In the genomic region with DNA sequence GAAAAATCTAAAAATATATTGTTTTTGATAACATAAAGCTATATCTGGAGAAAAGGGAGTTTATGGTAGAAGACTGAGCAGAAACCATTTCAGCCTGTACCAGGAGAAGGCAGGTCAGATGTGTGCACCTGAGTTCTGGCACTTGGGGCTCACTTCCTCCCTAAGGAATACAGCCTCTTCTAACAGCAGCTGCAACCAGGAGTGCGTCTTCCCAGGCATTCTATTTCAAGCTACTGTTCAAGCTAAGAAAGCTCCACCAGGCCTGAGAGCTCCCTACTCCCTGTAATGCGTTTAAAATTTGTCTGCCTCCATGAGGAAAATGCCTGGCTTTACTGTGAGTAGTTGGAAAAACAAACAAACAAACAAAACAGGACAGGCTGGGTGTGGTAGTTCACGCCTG, we compare ENCODE assay signal across 14 cellular contexts.
A peak's percentile ranks its signal among the peaks of the same experiment; 100 is the strongest.
DNase-seq lines count a peak whose midpoint lies in the region; ATAC-seq and TF ChIP-seq lines count a peak whose summit lies in the region.
"Had no signal": no experiment of that assay in that cellular context is flagged by ENCODE, and none has a peak within 500 bp of the region (broad histone marks: within the 10 kb centered on the region; RNA-seq: fewer than 3 reads in every experiment).

No MANE protein-coding gene starts in this region.

- no peak overlapping the region for H3K4me3 ChIP-seq in Panc1 (ENCODE audit: low read depth in 2 of 2, low read length in 2 of 2)
- H3K4me3 ChIP-seq in dorsolateral prefrontal cortex, result peak overlapping the region in 13 of 59 donors; percentile 2 to 36 (median 25)
- H3K4me3 ChIP-seq: left lung had no signal

- DNase-seq in activated CD4-positive, alpha-beta T cell treated with anti-CD3 and anti-CD28 coated beads for 36 hours, result no peak
- no peak for DNase-seq in activated CD4-positive, alpha-beta T cell treated with anti-CD3 and anti-CD28 coated beads for 48 hours
- DNase-seq in Panc1 (ENCODE audit: low read depth, low spot score), result no peak
- no peak for DNase-seq in dorsolateral prefrontal cortex
- no peak for DNase-seq in progenitor cell of endocrine pancreas (ENCODE audit: low spot score, unreplicated experiment)
- no peak for DNase-seq in GM20000 (ENCODE audit: low spot score)
- DNase-seq in NCI-H524 (lab: John Stamatoyannopoulos, UW), result no peak
- DNase-seq: NCI-H774, SHP77, trophoblast cell had no signal

- H3K4me1 Mint-ChIP-seq in activated CD4-positive, alpha-beta T cell treated with anti-CD3 and anti-CD28 coated beads for 36 hours, result peaks cover 87% of the 10 kb centered on the region
- peaks cover 14% of the 10 kb centered on the region for H3K4me1 Mint-ChIP-seq in progenitor cell of endocrine pancreas (ENCODE audit: low read depth)

- no peak overlapping the region for H3K4me3 Mint-ChIP-seq in activated CD4-positive, alpha-beta T cell treated with anti-CD3 and anti-CD28 coated beads for 36 hours
- no peak overlapping the region for H3K4me3 Mint-ChIP-seq in progenitor cell of endocrine pancreas (ENCODE audit: low read depth)

- H3K36me3 Mint-ChIP-seq in activated CD4-positive, alpha-beta T cell treated with anti-CD3 and anti-CD28 coated beads for 36 hours (ENCODE audit: low read depth), result peaks cover 55% of the 10 kb centered on the region
- peaks cover 8% of the 10 kb centered on the region for H3K36me3 Mint-ChIP-seq in progenitor cell of endocrine pancreas (ENCODE audit: insufficient read depth)
- H3K36me3 Mint-ChIP-seq: IgD-negative memory B cell had no signal

- BruUV-seq in Panc1 (replicated peaks; lab: Mats Ljungman, UMichigan), result no TSS peak

- peak overlapping the region; percentile 97 for H3K27ac Mint-ChIP-seq in activated CD4-positive, alpha-beta T cell treated with anti-CD3 and anti-CD28 coated beads for 36 hours
- H3K27ac Mint-ChIP-seq in progenitor cell of endocrine pancreas, result peak overlapping the region; percentile 88

- peaks cover 4% of the 10 kb centered on the region; the same call in 1 of the 2 replicates for H3K36me3 ChIP-seq in Panc1 (ENCODE audit: control insufficient read depth, insufficient read depth, low read length)

- peaks cover 54% of the 10 kb centered on the region for H3K4me1 ChIP-seq in Panc1 (ENCODE audit: control insufficient read depth, insufficient read depth, low read length)

- TF ChIP-seq CTCF in Panc1 (IDR thresholded peaks at IDR 0.05), result no peak
- no peak for TF ChIP-seq CTCF in dorsolateral prefrontal cortex (IDR thresholded peaks at IDR 0.05 in 54 of 56, conservative IDR thresholded peaks at IDR 0.05 in 2 of 56; ENCODE audit: low read depth in 1 of 56, partially characterized antibody in 56 of 56)
- no peak for TF ChIP-seq CTCF in progenitor cell of endocrine pancreas (IDR thresholded peaks at IDR 0.05; ENCODE audit: unreplicated experiment)
- no peak for TF ChIP-seq CTCF in GM20000 (IDR thresholded peaks at IDR 0.05; ENCODE audit: extremely low read depth, missing control alignments)

- in situ Hi-C loops in Panc1 (cut with HindIII; ENCODE audit: low pct_unique_long_range_greater_than_20kb, low sequenced_read_pairs), result no loop called here

- intact Hi-C loops in activated CD4-positive, alpha-beta T cell treated with anti-CD3 and anti-CD28 coated beads for 36 hours (cut with DNase I, micrococcal nuclease), result no loop called here
- intact Hi-C loops in Panc1 (cut with micrococcal nuclease; ENCODE audit: unreplicated experiment) (no loop called here), dorsolateral prefrontal cortex (cut with DNase I) (no loop called here)

- H3K9me3 Mint-ChIP-seq in activated CD4-positive, alpha-beta T cell treated with anti-CD3 and anti-CD28 coated beads for 36 hours (ENCODE audit: low read depth), result no peaks in the 10 kb centered on the region
- H3K9me3 Mint-ChIP-seq in progenitor cell of endocrine pancreas (ENCODE audit: low read depth), result no peaks in the 10 kb centered on the region
- H3K9me3 Mint-ChIP-seq: IgD-negative memory B cell had no signal

- CTCF ChIA-PET in activated CD4-positive, alpha-beta T cell treated with anti-CD3 and anti-CD28 coated beads for 36 hours (lab: Charles Lee), result interaction anchor here (0.5 to 2.0 kb wide), 6 partner anchors 17 to 413 kb away, joined by 3 to 6 read pairs (median 4); no protein-coding TSS in a partner anchor
- CTCF ChIA-PET in Panc1 (lab: Charles Lee), result no interaction called here

- H3K27me3 ChIP-seq in Panc1 (ENCODE audit: control insufficient read depth, insufficient read depth, low read length) (no peaks in the 10 kb centered on the region), dorsolateral prefrontal cortex (no peaks in the 10 kb centered on the region)
- H3K27me3 ChIP-seq: left lung, neutrophil had no signal

- no peaks in the 10 kb centered on the region for H3K9me3 ChIP-seq in Panc1 (ENCODE audit: control insufficient read depth, insufficient read depth, low read depth, low read length)
- H3K9me3 ChIP-seq: left lung, neutrophil had no signal

- no peaks in the 10 kb centered on the region for H3K27me3 Mint-ChIP-seq in activated CD4-positive, alpha-beta T cell treated with anti-CD3 and anti-CD28 coated beads for 36 hours
- H3K27me3 Mint-ChIP-seq in progenitor cell of endocrine pancreas, result no peaks in the 10 kb centered on the region
- H3K27me3 Mint-ChIP-seq: IgD-negative memory B cell had no signal

- H3K27ac ChIP-seq in Panc1 (ENCODE audit: low read length) (peak overlapping the region; percentile 86), dorsolateral prefrontal cortex (peak overlapping the region in 55 of 59 donors; percentile 17 to 90 (median 75))
- H3K27ac ChIP-seq: neutrophil had no signal

- no peak for ATAC-seq in activated CD4-positive, alpha-beta T cell treated with anti-CD3 and anti-CD28 coated beads for 36 hours
- ATAC-seq in Panc1, result no peak
- ATAC-seq in GM19351 (IDR thresholded peaks at IDR 0.05; ENCODE audit: unreplicated experiment), result no peak
- ATAC-seq: left lung had no signal

- POLR2A ChIA-PET in activated CD4-positive, alpha-beta T cell treated with anti-CD3 and anti-CD28 coated beads for 36 hours (lab: Charles Lee), result interaction anchor here (1.2 kb wide), 1 partner anchor 11 kb away, joined by 3 read pairs; no protein-coding TSS in a partner anchor
- POLR2A ChIA-PET in Panc1 (lab: Charles Lee), result no interaction called here
